In the genomic region with DNA sequence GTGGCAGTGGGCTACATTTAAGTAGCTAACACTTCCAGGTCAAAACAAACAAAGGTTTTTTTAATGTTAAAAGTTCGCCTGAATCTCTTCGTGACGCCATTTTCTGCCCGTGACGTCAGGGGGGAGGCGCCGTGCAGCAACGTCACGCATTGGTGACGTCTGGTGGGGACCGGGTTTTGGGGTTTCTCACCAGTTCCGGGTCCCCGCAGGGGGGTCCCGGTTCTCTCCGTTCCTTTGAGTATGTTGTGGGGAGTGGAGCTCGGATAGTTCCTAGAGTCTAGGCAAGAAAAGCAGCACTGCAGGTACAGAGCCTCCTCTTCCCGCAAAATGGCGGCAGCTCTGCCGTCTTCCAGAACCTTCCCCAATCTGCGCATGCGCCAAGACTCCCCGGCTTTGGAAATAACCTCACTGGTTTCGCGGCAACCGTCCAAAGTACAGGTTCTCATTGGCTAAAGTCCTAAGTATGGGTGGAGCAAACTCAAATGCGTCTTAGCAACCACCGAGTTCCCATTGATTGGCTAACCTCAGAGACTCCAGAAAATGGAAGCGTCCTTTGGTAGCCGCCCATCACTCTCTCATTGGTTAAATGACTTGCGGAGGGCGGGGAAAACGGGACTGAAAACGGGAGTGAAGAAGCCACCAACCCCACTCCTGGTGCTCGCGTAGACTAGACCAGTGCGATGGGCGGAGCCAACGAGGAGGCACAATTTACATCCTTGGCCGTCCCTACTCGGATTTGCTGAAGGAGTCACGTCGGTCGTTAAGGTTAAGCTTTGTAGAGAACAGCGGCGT, we compare ENCODE assay signal across 8 cellular contexts. TPM values are rescaled to one million over a fixed set of nuclear protein-coding genes. Genes with fewer than 3 reads are reported as not detected.
A peak's percentile ranks its signal among the peaks of the same experiment; 100 is the strongest.
DNase-seq lines count a peak whose midpoint lies in the region; ATAC-seq lines count a peak whose summit lies in the region.

A gene (minus strand): TSS at position 341 of the 792 bp plus-strand sequence.

- peaks cover 31 to 81% (median 61%) of the 10 kb centered on the region in 11 experiments for H3K36me3 ChIP-seq in BLaER1 treated with 17β-estradiol and CSF1 and Interleukin-3, amounts not matched to agents 10 nM and 100 nM

- H3K9me3 Mint-ChIP-seq in dendritic cell treated with granulocyte-macrophage colony-stimulating factor and Interleukin-4, amounts not matched to agents 40 ng/mL and 50 ng/mL, for 4 days, result no peaks in the 10 kb centered on the region

- DNase-seq in NCI-H748 treated with DMSO at 0.1 percent for 48 hours (lab: John Stamatoyannopoulos, UW) (peak; percentile 99), left lobe of liver (ENCODE audit: low spot score) (peak; percentile 99)
- peak; percentile 98 to 100 for DNase-seq in activated CD4-positive, alpha-beta T cell treated with anti-CD3 and anti-CD28 coated beads, Interleukin-2, amount 50 U/mL, for 24 hours (ENCODE audit: low read depth in 1 of 2, low spot score in 1 of 2)
- peak; percentile 100 for DNase-seq in stimulated activated CD4-positive, alpha-beta T cell treated with anti-CD3 and anti-CD28 coated beads, Interleukin-2, amount 100 ng/mL, for 4 hours (ENCODE audit: low read depth)

- H3K27ac Mint-ChIP-seq in dendritic cell treated with granulocyte-macrophage colony-stimulating factor and Interleukin-4, amounts not matched to agents 40 ng/mL and 50 ng/mL, for 4 days, result peak within 1 kb of the TSS; percentile 100

- H3K27me3 Mint-ChIP-seq in dendritic cell treated with granulocyte-macrophage colony-stimulating factor and Interleukin-4, amounts not matched to agents 40 ng/mL and 50 ng/mL, for 4 days, result no peaks in the 10 kb centered on the region

- H3K4me1 Mint-ChIP-seq in dendritic cell treated with granulocyte-macrophage colony-stimulating factor and Interleukin-4, amounts not matched to agents 40 ng/mL and 50 ng/mL, for 4 days (ENCODE audit: low read depth), result peaks cover 50% of the 10 kb centered on the region

- peak within 1 kb of the TSS; percentile 81 to 99 (median 91) for H3K4me2 ChIP-seq in BLaER1 treated with 17β-estradiol and CSF1 and Interleukin-3, amounts not matched to agents 10 nM and 100 nM

- H4K20me1 ChIP-seq in BLaER1 treated with 17β-estradiol and CSF1 and Interleukin-3, amounts not matched to agents 10 nM and 100 nM, result peaks cover 0 to 8% (median 0%) of the 10 kb centered on the region in 11 experiments; a peak in 2 of 22 replicates

- H3K36me3 Mint-ChIP-seq in dendritic cell treated with granulocyte-macrophage colony-stimulating factor and Interleukin-4, amounts not matched to agents 40 ng/mL and 50 ng/mL, for 4 days (ENCODE audit: low read depth), result peaks cover 63% of the 10 kb centered on the region

- H3K9me3 ChIP-seq in BLaER1 treated with 17β-estradiol and CSF1 and Interleukin-3, amounts not matched to agents 10 nM and 100 nM (replicated peaks in 1 of 11), result no peaks in the 10 kb centered on the region

- H3K27me3 ChIP-seq in BLaER1 treated with 17β-estradiol and CSF1 and Interleukin-3, amounts not matched to agents 10 nM and 100 nM, result no peaks in the 10 kb centered on the region

- H3K4me1 ChIP-seq in BLaER1 treated with 17β-estradiol and CSF1 and Interleukin-3, amounts not matched to agents 10 nM and 100 nM, result peaks cover 49 to 75% (median 64%) of the 10 kb centered on the region in 10 experiments

- peak within 1 kb of the TSS; percentile 87 to 95 (median 91) for H3K9ac ChIP-seq in BLaER1 treated with 17β-estradiol and CSF1 and Interleukin-3, amounts not matched to agents 10 nM and 100 nM

- H3K27ac ChIP-seq in BLaER1 treated with 17β-estradiol and CSF1 and Interleukin-3, amounts not matched to agents 10 nM and 100 nM, result peak within 1 kb of the TSS; percentile 90 to 99 (median 95)

- intact Hi-C loops in dendritic cell treated with granulocyte-macrophage colony-stimulating factor and Interleukin-4, amounts not matched to agents 40 ng/mL and 50 ng/mL, for 4 days (cut with micrococcal nuclease), result loop anchor here (1.0 to 5.0 kb wide), 2 partner anchors 10 to 152 kb away; a partner anchor contains a TSS

- peak within 1 kb of the TSS; percentile 89 for H3K4me3 Mint-ChIP-seq in dendritic cell treated with granulocyte-macrophage colony-stimulating factor and Interleukin-4, amounts not matched to agents 40 ng/mL and 50 ng/mL, for 4 days

- peak; percentile 94 for ATAC-seq in GM19372 (IDR thresholded peaks at IDR 0.05; ENCODE audit: low read depth, unreplicated experiment)
- ATAC-seq in HG03558 (IDR thresholded peaks at IDR 0.05; ENCODE audit: extremely low read depth, unreplicated experiment), result peak; percentile 76
- peak; percentile 86 for ATAC-seq in left lobe of liver

- H3K4me3 ChIP-seq in BLaER1 treated with 17β-estradiol and CSF1 and Interleukin-3, amounts not matched to agents 10 nM and 100 nM, result peak within 1 kb of the TSS; percentile 74 to 96 (median 80)

RNA-seq across cellular contexts. Expression of the gene that starts here (rescaled TPM):
- total RNA-seq in left lobe of liver, result 35.3 TPM

Comparison
In these comparisons a context has a peak if more than half of its experiments do, and no peak if none do; other contexts are left out.
1. Peak in every context shown above with its lines: DNase-seq, ATAC-seq, H3K4me3 ChIP-seq and H3K27ac ChIP-seq.